34 cellular contexts compared by ENCODE assay signal in genomic region chr20:44335675-44336074, GRCh38. TPM values are rescaled to one million over a fixed set of nuclear protein-coding genes. Genes with fewer than 3 reads are reported as not detected.
"Had no signal": no experiment of that assay in that cellular context is flagged by ENCODE, and none has a peak within 500 bp of the region (broad histone marks: within the 10 kb centered on the region; RNA-seq: fewer than 3 reads in every experiment).

No MANE protein-coding gene starts in this region.

- H3K4me1 ChIP-seq: ascending aorta, breast epithelium, colonic mucosa, esophagus squamous epithelium, gastroesophageal sphincter had no signal

- ATAC-seq: activated CD4-positive, alpha-beta T cell treated with anti-CD3 and anti-CD28 coated beads for 36 hours; activated naive CD4-positive, alpha-beta T cell treated with anti-CD3 and anti-CD28 coated beads, Interleukin-2, amount 50 U/mL, for 72 hours; activated T-cell treated with anti-CD3 and anti-CD28 coated beads, Interleukin-2, amount 50 U/mL, for 72 hours; gastroesophageal sphincter had no signal

- H3K27ac ChIP-seq: ascending aorta, breast epithelium, cardiac muscle cell, colonic mucosa, epithelial cell of prostate, esophagus squamous epithelium, gastroesophageal sphincter had no signal

- H3K27me3 ChIP-seq: ascending aorta, cardiac muscle cell, colonic mucosa had no signal

- FAIRE-seq: endometrium, endothelial cell of umbilical vein had no signal

- H3K9me3 ChIP-seq: ascending aorta, breast epithelium, colonic mucosa, esophagus squamous epithelium, gastroesophageal sphincter had no signal

- H3K36me3 ChIP-seq: ascending aorta, breast epithelium, cardiac muscle cell, colonic mucosa, esophagus squamous epithelium, gastroesophageal sphincter had no signal

- DNase-seq: activated CD4-positive, alpha-beta memory T cell treated with anti-CD3 and anti-CD28 coated beads, Interleukin-2, amount 10 ng/mL, durations not matched to agents 7 days and 5 days; activated CD4-positive, alpha-beta T cell treated with anti-CD3 and anti-CD28 coated beads for 36 hours; activated CD4-positive, alpha-beta T cell treated with anti-CD3 and anti-CD28 coated beads, Interleukin-2, amount 10 ng/mL, durations not matched to agents 7 days and 5 days; activated CD4-positive, alpha-beta T cell treated with anti-CD3 and anti-CD28 coated beads, Interleukin-2, amount 50 U/mL, for 4 hours; activated CD4-positive, CD25-positive, alpha-beta regulatory T cell; activated CD4-positive, CD25-positive, alpha-beta regulatory T cell treated with anti-CD3 and anti-CD28 coated beads, Interleukin-2, amount 50 U/mL, for 72 hours; activated CD8-positive, alpha-beta memory T cell treated with anti-CD3 and anti-CD28 coated beads, Interleukin-2, amount 50 U/mL, for 48 hours; activated gamma-delta T cell; activated naive CD4-positive, alpha-beta T cell; activated naive CD4-positive, alpha-beta T cell treated with anti-CD3 and anti-CD28 coated beads, Interleukin-2, amount 10 ng/mL, durations not matched to agents 7 days and 5 days; activated naive CD8-positive, alpha-beta T cell treated with anti-CD3 and anti-CD28 coated beads, Interleukin-2, amount 10 ng/mL, durations not matched to agents 7 days and 5 days; activated T-cell treated with anti-CD3 and anti-CD28 coated beads for 4 hours; activated T-cell treated with anti-CD3 and anti-CD28 coated beads, Interleukin-2, amount 50 U/mL, for 24 hours; activated T-cell treated with anti-CD3 and anti-CD28 coated beads, Interleukin-2, amount 50 U/mL, for 72 hours; central memory CD4-positive, alpha-beta T cell; cerebellar nuclear complex; colonic mucosa; effector CD8-positive, alpha-beta T cell; esophagus squamous epithelium; foreskin melanocyte; T-helper 2 cell had no signal

- H3K4me3 ChIP-seq: ascending aorta, breast epithelium, cardiac muscle cell, colonic mucosa, esophagus squamous epithelium, gastroesophageal sphincter had no signal

RNA-seq across cellular contexts. Expression of gene R3HDML, which starts 1.2 kb away (rescaled TPM):
- total RNA-seq: activated CD4-positive, alpha-beta memory T cell treated with anti-CD3 and anti-CD28 coated beads, Interleukin-2, amount 10 ng/mL, durations not matched to agents 7 days and 5 days; activated CD4-positive, alpha-beta T cell treated with anti-CD3 and anti-CD28 coated beads for 36 hours; activated CD4-positive, alpha-beta T cell treated with anti-CD3 and anti-CD28 coated beads, Interleukin-2, amount 10 ng/mL, durations not matched to agents 7 days and 5 days; activated naive CD4-positive, alpha-beta T cell treated with anti-CD3 and anti-CD28 coated beads, Interleukin-2, amount 50 U/mL, for 72 hours; activated naive CD8-positive, alpha-beta T cell treated with anti-CD3 and anti-CD28 coated beads, Interleukin-2, amount 10 ng/mL, durations not matched to agents 7 days and 5 days; activated T-cell treated with anti-CD3 and anti-CD28 coated beads, Interleukin-2, amount 50 U/mL, for 72 hours; ascending aorta; breast epithelium; cardiac muscle cell; colonic mucosa; dermis microvascular lymphatic vessel endothelial cell; endothelial cell of umbilical vein; esophagus squamous epithelium; fibroblast of lung; fibroblast of villous mesenchyme; gastroesophageal sphincter; glomerular endothelial cell; T-helper 1 cell treated with Interleukin-12 subunit alpha and Interleukin-12 subunit beta and Interleukin-4 antibody, amounts not matched to agents 30 ng/mL and 1 ng/mL, for 36 hours had no signal

RNA-seq across cellular contexts. Expression of gene HNF4A, which starts 19.8 kb away (rescaled TPM):
- total RNA-seq: activated CD4-positive, alpha-beta memory T cell treated with anti-CD3 and anti-CD28 coated beads, Interleukin-2, amount 10 ng/mL, durations not matched to agents 7 days and 5 days; activated CD4-positive, alpha-beta T cell treated with anti-CD3 and anti-CD28 coated beads for 36 hours; activated CD4-positive, alpha-beta T cell treated with anti-CD3 and anti-CD28 coated beads, Interleukin-2, amount 10 ng/mL, durations not matched to agents 7 days and 5 days; activated naive CD4-positive, alpha-beta T cell treated with anti-CD3 and anti-CD28 coated beads, Interleukin-2, amount 50 U/mL, for 72 hours; activated naive CD8-positive, alpha-beta T cell treated with anti-CD3 and anti-CD28 coated beads, Interleukin-2, amount 10 ng/mL, durations not matched to agents 7 days and 5 days; activated T-cell treated with anti-CD3 and anti-CD28 coated beads, Interleukin-2, amount 50 U/mL, for 72 hours; ascending aorta; dermis microvascular lymphatic vessel endothelial cell; endothelial cell of umbilical vein; esophagus squamous epithelium; fibroblast of lung; fibroblast of villous mesenchyme; gastroesophageal sphincter; glomerular endothelial cell; T-helper 1 cell treated with Interleukin-12 subunit alpha and Interleukin-12 subunit beta and Interleukin-4 antibody, amounts not matched to agents 30 ng/mL and 1 ng/mL, for 36 hours had no signal
